Comparison of ENCODE assay signal across 14 cellular contexts in the genomic region with DNA sequence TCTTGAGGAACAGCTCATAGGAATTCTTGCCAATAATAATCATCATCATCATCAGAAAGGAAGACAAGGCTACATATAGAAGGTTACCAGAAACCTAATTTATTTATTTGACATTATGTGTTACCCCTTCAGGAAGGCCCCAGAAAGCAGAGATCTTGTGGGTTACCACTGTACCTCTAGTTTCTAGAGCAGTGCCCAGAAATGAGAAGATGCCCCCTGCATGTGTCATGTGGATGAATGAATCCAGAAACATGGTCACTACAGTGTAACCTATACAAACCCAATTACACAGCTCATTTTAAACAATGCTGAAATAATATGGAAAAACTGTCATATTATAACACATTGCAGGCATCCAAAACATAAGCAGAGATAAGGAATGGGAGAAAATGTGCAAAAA.
DNase-seq lines count a peak whose midpoint lies in the region; ATAC-seq and TF ChIP-seq lines count a peak whose summit lies in the region.
"Had no signal": no experiment of that assay in that cellular context is flagged by ENCODE, and none has a peak within 500 bp of the region (broad histone marks: within the 10 kb centered on the region; RNA-seq: fewer than 3 reads in every experiment).

No MANE protein-coding gene starts in this region.

- no peaks in the 10 kb centered on the region for H3K9me3 Mint-ChIP-seq in CD8-positive, alpha-beta memory T cell
- no peaks in the 10 kb centered on the region for H3K9me3 Mint-ChIP-seq in natural killer cell treated with Interleukin-12 subunit alpha and Interleukin-12 subunit beta and Interleukin-15 and Interleukin-18, amount 100 ng/mL, for 72 hours
- H3K9me3 Mint-ChIP-seq: CD4-positive, alpha-beta T cell had no signal

- H3K14ac ChIP-seq in IMR-90 (replicated peaks; ENCODE audit: low read depth, low read length) = no peak overlapping the region

- no peak overlapping the region for H2AK9ac ChIP-seq in IMR-90 (replicated peaks; ENCODE audit: low read depth, low read length, poor library complexity)

- POLR2A ChIA-PET in CD8-positive, alpha-beta memory T cell (lab: Charles Lee) = no interaction called here
- POLR2A ChIA-PET in IMR-90 (lab: Charles Lee; ENCODE audit: unreplicated experiment) = no interaction called here

- H3K27me3 ChIP-seq in CD8-positive, alpha-beta memory T cell (ENCODE audit: insufficient read depth, low read length, poor library complexity, severe bottlenecking) = no peaks in the 10 kb centered on the region
- H3K27me3 ChIP-seq in IMR-90 (ENCODE audit: control insufficient read depth, insufficient read depth, low read length) (no peaks in the 10 kb centered on the region), dorsolateral prefrontal cortex (no peaks in the 10 kb centered on the region), gastrocnemius medialis (no peaks in the 10 kb centered on the region)

- peaks cover 8 to 77% (median 18%) of the 10 kb centered on the region in 3 donors for H3K36me3 Mint-ChIP-seq in CD8-positive, alpha-beta memory T cell
- peaks cover 14% of the 10 kb centered on the region for H3K36me3 Mint-ChIP-seq in natural killer cell treated with Interleukin-12 subunit alpha and Interleukin-12 subunit beta and Interleukin-15 and Interleukin-18, amount 100 ng/mL, for 72 hours

- H3K23ac ChIP-seq in IMR-90 (ENCODE audit: low read depth, low read length) = no peak overlapping the region

- H4K5ac ChIP-seq in IMR-90 (ENCODE audit: low read depth, low read length) = no peak overlapping the region

- no peaks in the 10 kb centered on the region for H3K27me3 Mint-ChIP-seq in CD8-positive, alpha-beta memory T cell
- H3K27me3 Mint-ChIP-seq in natural killer cell treated with Interleukin-12 subunit alpha and Interleukin-12 subunit beta and Interleukin-15 and Interleukin-18, amount 100 ng/mL, for 72 hours = no peaks in the 10 kb centered on the region
- H3K27me3 Mint-ChIP-seq: B cell; CD4-positive, alpha-beta T cell had no signal

- H3K27ac ChIP-seq in CD8-positive, alpha-beta memory T cell (ENCODE audit: low read depth, low read length) = no peak overlapping the region
- H3K27ac ChIP-seq in IMR-90 (ENCODE audit: insufficient read depth, low read length) (no peak overlapping the region), dorsolateral prefrontal cortex (peak overlapping the region in 39 of 59 donors; percentile 7 to 88 (median 75)), gastrocnemius medialis (no peak overlapping the region)

- no TSS peak for BruUV-seq in IMR-90 (replicated peaks; lab: Mats Ljungman, UMichigan)

- no peak for TF ChIP-seq POLR2A in IMR-90 (IDR thresholded peaks at IDR 0.05; ENCODE audit: low read depth, low read length)
- TF ChIP-seq POLR2A in gastrocnemius medialis (IDR thresholded peaks at IDR 0.05) = no peak

- TF ChIP-seq RAD21 in IMR-90 (IDR thresholded peaks at IDR 0.05; ENCODE audit: low read length) = no peak

- ATAC-seq in IMR-90 (ENCODE audit: low read depth) (0 out of 2 replicates have a peak, but pooled peaks have one; percentile 29), GM18520 (IDR thresholded peaks at IDR 0.05; ENCODE audit: unreplicated experiment) (no peak), gastrocnemius medialis (no peak)
- ATAC-seq in natural killer cell treated with Interleukin-12 subunit alpha and Interleukin-12 subunit beta and Interleukin-15 and Interleukin-18, amount 100 ng/mL, for 72 hours = no peak

- no peaks in the 10 kb centered on the region for H3K79me1 ChIP-seq in IMR-90 (ENCODE audit: low read depth in 1 of 2, low read length in 2 of 2)

- H3K4me1 ChIP-seq in CD8-positive, alpha-beta memory T cell (ENCODE audit: insufficient read depth, low read length) = no peaks in the 10 kb centered on the region
- H3K4me1 ChIP-seq in IMR-90 (ENCODE audit: control insufficient read depth, insufficient read depth, low read length) (no peaks in the 10 kb centered on the region), gastrocnemius medialis (no peaks in the 10 kb centered on the region)

- DNase-seq in CD8-positive, alpha-beta memory T cell = no peak
- peak; percentile 9 for DNase-seq in IMR-90
- no peak for DNase-seq in dorsolateral prefrontal cortex
- no peak for DNase-seq in natural killer cell treated with Interleukin-12 subunit alpha and Interleukin-12 subunit beta and Interleukin-15 and Interleukin-18, amount 100 ng/mL, for 72 hours (ENCODE audit: low spot score)
- no peak for DNase-seq in NOMO-1 (lab: John Stamatoyannopoulos, UW; ENCODE audit: unreplicated experiment in 2 of 2)
- DNase-seq in gastrocnemius medialis = no peak
- DNase-seq: C1 segment of cervical spinal cord; CD4-positive, alpha-beta T cell; DND-41; GF-D8; HCEC 1CT; HFFc6 had no signal

- no peak overlapping the region for H2BK20ac ChIP-seq in IMR-90 (ENCODE audit: low read depth, low read length)

- peaks cover 43 to 64% (median 48%) of the 10 kb centered on the region in 3 donors for H3K4me1 Mint-ChIP-seq in CD8-positive, alpha-beta memory T cell
- peaks cover 28% of the 10 kb centered on the region in 2 donors for H3K4me1 Mint-ChIP-seq in natural killer cell treated with Interleukin-12 subunit alpha and Interleukin-12 subunit beta and Interleukin-15 and Interleukin-18, amount 100 ng/mL, for 72 hours (ENCODE audit: low read depth in 2 of 2)
- H3K4me1 Mint-ChIP-seq: B cell had no signal

- H2BK120ac ChIP-seq in IMR-90 (ENCODE audit: low read depth, low read length) = no peak overlapping the region

- no peak overlapping the region for H3K4me2 ChIP-seq in IMR-90 (ENCODE audit: low read depth, low read length)

- intact Hi-C loops in IMR-90 (cut with micrococcal nuclease) = no loop called here
- intact Hi-C loops in dorsolateral prefrontal cortex (cut with DNase I) = loop anchor here in 1 of 2 donors (5.0 kb wide), 1 partner anchor 228 kb away; no protein-coding TSS in a partner anchor
- intact Hi-C loops in gastrocnemius medialis (cut with DNase I; ENCODE audit: low total_unique reads) = no loop called here

- no peaks in the 10 kb centered on the region for H3K9me1 ChIP-seq in IMR-90 (ENCODE audit: insufficient read depth, low read length)

- no peak overlapping the region for H4K91ac ChIP-seq in IMR-90 (ENCODE audit: insufficient read depth, low read depth, low read length)

- no peak overlapping the region for H3K4me3 ChIP-seq in CD8-positive, alpha-beta memory T cell (ENCODE audit: low read length)
- H3K4me3 ChIP-seq in IMR-90 (ENCODE audit: insufficient read depth, low read depth, low read length) = no peak overlapping the region
- H3K4me3 ChIP-seq in dorsolateral prefrontal cortex = no peak overlapping the region
- H3K4me3 ChIP-seq in gastrocnemius medialis = no peak overlapping the region

- H3K18ac ChIP-seq in IMR-90 (ENCODE audit: low read depth, low read length) = no peak overlapping the region

- H4K8ac ChIP-seq in IMR-90 (ENCODE audit: low read depth in 2 of 2, low read length in 2 of 2) = no peak overlapping the region

- H2AK5ac ChIP-seq in IMR-90 (ENCODE audit: low read depth, low read length) = no peak overlapping the region

- H2BK15ac ChIP-seq in IMR-90 (ENCODE audit: low read depth, low read length) = no peak overlapping the region

- H3K4ac ChIP-seq in IMR-90 (ENCODE audit: low read depth, low read length) = no peak overlapping the region

- no peaks in the 10 kb centered on the region for H4K20me1 ChIP-seq in IMR-90 (ENCODE audit: insufficient read depth, low read length)

- H3K27ac Mint-ChIP-seq in CD8-positive, alpha-beta memory T cell = peak overlapping the region in 6 of 8 donors; percentile 1 to 59 (median 36)
- peak overlapping the region; percentile 61 to 79 for H3K27ac Mint-ChIP-seq in natural killer cell treated with Interleukin-12 subunit alpha and Interleukin-12 subunit beta and Interleukin-15 and Interleukin-18, amount 100 ng/mL, for 72 hours
- H3K27ac Mint-ChIP-seq: B cell; CD4-positive, alpha-beta T cell; HFFc6 had no signal

- CTCF ChIA-PET in CD8-positive, alpha-beta memory T cell (lab: Charles Lee) = no interaction called here
- CTCF ChIA-PET in IMR-90 (lab: Yijun Ruan, JAX) = interaction anchor here (0.6 kb wide), 1 partner anchor 619 kb away, joined by 3 read pairs; no protein-coding TSS in a partner anchor

- no peak overlapping the region for H2AFZ ChIP-seq in IMR-90 (replicated peaks; ENCODE audit: low read length, poor library complexity)

- H2BK5ac ChIP-seq in IMR-90 (ENCODE audit: low read depth, low read length, poor library complexity, severe bottlenecking) = no peak overlapping the region

- H3K4me3 Mint-ChIP-seq in CD8-positive, alpha-beta memory T cell = no peak overlapping the region
- no peak overlapping the region for H3K4me3 Mint-ChIP-seq in natural killer cell treated with Interleukin-12 subunit alpha and Interleukin-12 subunit beta and Interleukin-15 and Interleukin-18, amount 100 ng/mL, for 72 hours
- H3K4me3 Mint-ChIP-seq: B cell; CD4-positive, alpha-beta T cell; HFFc6 had no signal

- dilution Hi-C loops in IMR-90 (cut with HindIII; ENCODE audit: low sequenced_read_pairs, unreplicated experiment) = no loop called here

- no peak overlapping the region for H3K56ac ChIP-seq in IMR-90 (ENCODE audit: extremely low read depth, insufficient read depth, low read length)

- no peaks in the 10 kb centered on the region for H3K9me3 ChIP-seq in CD8-positive, alpha-beta memory T cell (ENCODE audit: low read length)
- H3K9me3 ChIP-seq in IMR-90 (ENCODE audit: control insufficient read depth, insufficient read depth, low read length) (no peaks in the 10 kb centered on the region), gastrocnemius medialis (no peaks in the 10 kb centered on the region)

- in situ Hi-C loops in IMR-90 (cut with MboI; ENCODE audit: low sequenced_read_pairs) (no loop called here), gastrocnemius medialis (cut with MboI; ENCODE audit: low sequenced_read_pairs in 4 of 4) (no loop called here)

- no peak for TF ChIP-seq CTCF in IMR-90 (conservative IDR thresholded peaks at IDR 0.05; ENCODE audit: low read depth, low read length)
- no peak for TF ChIP-seq CTCF in dorsolateral prefrontal cortex (IDR thresholded peaks at IDR 0.05 in 54 of 56, conservative IDR thresholded peaks at IDR 0.05 in 2 of 56; ENCODE audit: low read depth in 1 of 56, partially characterized antibody in 56 of 56)
- TF ChIP-seq CTCF in gastrocnemius medialis (IDR thresholded peaks at IDR 0.05 in 4 of 5, conservative IDR thresholded peaks at IDR 0.05 in 1 of 5) = no peak

- no peaks in the 10 kb centered on the region for H3K36me3 ChIP-seq in CD8-positive, alpha-beta memory T cell (ENCODE audit: insufficient read depth, low read length)
- H3K36me3 ChIP-seq in IMR-90 (ENCODE audit: control insufficient read depth, insufficient read depth, low read length) (no peaks in the 10 kb centered on the region), gastrocnemius medialis (no peaks in the 10 kb centered on the region)

- H3K9ac ChIP-seq in IMR-90 (ENCODE audit: low read depth, low read length) = no peak overlapping the region

TF ChIP-seq in IMR-90, 13 proteins besides CTCF, POLR2A, EP300 and RAD21 (continues in another document):
- no peak for TF ChIP-seq MXI1 (IDR thresholded peaks at IDR 0.05; ENCODE audit: borderline replicate concordance, low read depth, low read length)
- no peak for TF ChIP-seq RFX5 (IDR thresholded peaks at IDR 0.05; ENCODE audit: low read depth, low read length)

Comparison
In these comparisons a context has a peak if more than half of its experiments do, and no peak if none do; other contexts are left out.
1. H3K27ac ChIP-seq: peak in dorsolateral prefrontal cortex (39 of 59); none in CD8-positive, alpha-beta memory T cell (single experiment), IMR-90 (single experiment) and gastrocnemius medialis (0 of 4).